ENCODE assay signal across 14 cellular contexts in genomic region chr5:82183828-82184227, GRCh38.
A peak's percentile ranks its signal among the peaks of the same experiment; 100 is the strongest.
DNase-seq lines count a peak whose midpoint lies in the region; ATAC-seq, FAIRE-seq and TF ChIP-seq lines count a peak whose summit lies in the region.
"Had no signal": no experiment of that assay in that cellular context is flagged by ENCODE, and none has a peak within 500 bp of the region (broad histone marks: within the 10 kb centered on the region; RNA-seq: fewer than 3 reads in every experiment).

No MANE protein-coding gene starts in this region.

- peak; percentile 63 for ATAC-seq in HG02588 (IDR thresholded peaks at IDR 0.05; ENCODE audit: unreplicated experiment)

- DNase-seq in ELR (ENCODE audit: low read depth) (peak; percentile 30), RCC 7860 (ENCODE audit: low spot score) (peak; percentile 4), right atrium auricular region (ENCODE audit: low spot score) (peak; percentile 61), NCI-H1436 (lab: John Stamatoyannopoulos, UW) (no peak), NCI-H526 treated with DMSO at 0.1 percent for 48 hours (lab: John Stamatoyannopoulos, UW) (no peak), frontal cortex (ENCODE audit: low spot score in 2 of 2) (no peak), DMS153 (lab: John Stamatoyannopoulos, UW) (no peak)
- DNase-seq: activated B cell treated with CpG ODN at 0.5 μM for 24 hours, activated gamma-delta T cell, H9, hypothalamus, NCI-H187 treated with DMSO at 0.1 percent for 48 hours had no signal

- H3K36me3 ChIP-seq in right atrium auricular region, result no peaks in the 10 kb centered on the region

- H3K4me1 ChIP-seq in right atrium auricular region, result no peaks in the 10 kb centered on the region

- no peak for TF ChIP-seq CTCF in right atrium auricular region (IDR thresholded peaks at IDR 0.05)

- FAIRE-seq in RCC 7860 (lab: Jason Lieb, UNC), result no peak
- no peak for FAIRE-seq in frontal cortex (lab: Jason Lieb, UNC)

- H3K9me3 ChIP-seq in right atrium auricular region, result no peaks in the 10 kb centered on the region

- H3K27me3 ChIP-seq in right atrium auricular region, result no peaks in the 10 kb centered on the region

- no peak overlapping the region for H3K27ac ChIP-seq in right atrium auricular region
- H3K27ac ChIP-seq: coronary artery had no signal

- no peak overlapping the region for H3K4me3 ChIP-seq in right atrium auricular region
- H3K4me3 ChIP-seq: coronary artery had no signal

Comparison
In these comparisons a context has a peak if more than half of its experiments do, and no peak if none do; other contexts are left out.
1. DNase-seq: peak in ELR (single experiment), RCC 7860 (single experiment) and right atrium auricular region (single experiment); none in NCI-H1436 (single experiment), NCI-H526 treated with DMSO at 0.1 percent for 48 hours (single experiment), frontal cortex (0 of 2) and DMS153 (single experiment).